ENCODE assay signal across 8 cellular contexts in genomic region chr5:147234825-147235635, GRCh38. TPM values are rescaled to one million over a fixed set of nuclear protein-coding genes. Genes with fewer than 3 reads are reported as not detected.
DNase-seq lines count a peak whose midpoint lies in the region; ATAC-seq, FAIRE-seq and TF ChIP-seq lines count a peak whose summit lies in the region.

Gene STK32A (plus strand): TSS chr5:147235026. CDS start chr5:147239635, 4,609 bp downstream.

- no peak for FAIRE-seq in GM12892 (lab: Jason Lieb, UNC)

- H3K4me1 ChIP-seq in Panc1 (ENCODE audit: control insufficient read depth, insufficient read depth, low read length) = no peaks in the 10 kb centered on the region
- peaks cover 4 to 7% of the 10 kb centered on the region in 2 donors for H3K4me1 ChIP-seq in muscle layer of duodenum (ENCODE audit: control insufficient read depth in 1 of 2, insufficient read depth in 2 of 2, low read length in 2 of 2)

- no TSS peak for BruUV-seq in Panc1 (replicated peaks; lab: Mats Ljungman, UMichigan)

- in situ Hi-C loops in Panc1 (cut with HindIII; ENCODE audit: low pct_unique_long_range_greater_than_20kb, low sequenced_read_pairs) = no loop called here

- DNase-seq in HFF-Myc (ENCODE audit: extremely low read depth, low read depth) (no peak), Panc1 (ENCODE audit: low read depth, low spot score) (no peak), NCI-H1048 (lab: John Stamatoyannopoulos, UW) (no peak), GM12892 (ENCODE audit: insufficient read length) (no peak)
- DNase-seq in stimulated activated naive CD4-positive, alpha-beta T cell treated with Interleukin-2 at 50 U/mL for 16 hours (lab: John Stamatoyannopoulos, UW) = no peak

- H3K9me3 ChIP-seq in Panc1 (ENCODE audit: control insufficient read depth, insufficient read depth, low read depth, low read length) (no peaks in the 10 kb centered on the region), muscle layer of duodenum (ENCODE audit: control insufficient read depth in 1 of 2, low read length in 2 of 2) (no peaks in the 10 kb centered on the region)

- intact Hi-C loops in Panc1 (cut with micrococcal nuclease; ENCODE audit: unreplicated experiment) = no loop called here

- ATAC-seq in Panc1 (peak; percentile 72), esophagus mucosa (peak; percentile 73), GM21576 (IDR thresholded peaks at IDR 0.05; ENCODE audit: unreplicated experiment) (no peak)

- TF ChIP-seq POLR2A in GM12892 (IDR thresholded peaks at IDR 0.05; ENCODE audit: low read depth, low read length) = no peak

- H3K27me3 ChIP-seq in Panc1 (ENCODE audit: control insufficient read depth, insufficient read depth, low read length) (peaks cover 25% of the 10 kb centered on the region), muscle layer of duodenum (ENCODE audit: low read depth, low read length) (no peaks in the 10 kb centered on the region)

- H3K4me3 ChIP-seq in HFF-Myc (replicated peaks; ENCODE audit: low read depth, low read length) = peak within 1 kb of the TSS; percentile 18
- peak within 1 kb of the TSS; percentile 37 to 40 for H3K4me3 ChIP-seq in Panc1 (ENCODE audit: low read depth in 2 of 2, low read length in 2 of 2)
- H3K4me3 ChIP-seq in muscle layer of duodenum (ENCODE audit: low read depth in 1 of 2, low read length in 2 of 2) = peak within 1 kb of the TSS; percentile 49 to 64

- TF ChIP-seq CTCF in HFF-Myc (IDR thresholded peaks at IDR 0.05; ENCODE audit: low read depth, low read length, missing control alignments) (no peak), Panc1 (IDR thresholded peaks at IDR 0.05) (no peak)

- CTCF ChIA-PET in Panc1 (lab: Charles Lee) = no interaction called here

- POLR2A ChIA-PET in Panc1 (lab: Charles Lee) = no interaction called here

- H3K36me3 ChIP-seq in Panc1 (ENCODE audit: control insufficient read depth, insufficient read depth, low read length) (no peaks in the 10 kb centered on the region), muscle layer of duodenum (ENCODE audit: control insufficient read depth in 1 of 2, insufficient read depth in 2 of 2, low read length in 2 of 2) (no peaks in the 10 kb centered on the region)

- H3K27ac ChIP-seq in Panc1 (ENCODE audit: low read length) (no peak within 1 kb of the TSS), muscle layer of duodenum (ENCODE audit: low read length) (no peak within 1 kb of the TSS)

RNA-seq across cellular contexts. Expression of gene STK32A, which starts in this region (rescaled TPM):
- not detected for total RNA-seq in Panc1 (2021; ENCODE audit: unreplicated experiment)
- polyA plus RNA-seq in Panc1 (2012; ENCODE audit: insufficient read length) = not detected
- total RNA-seq in esophagus mucosa = 0.04 TPM
- polyA plus RNA-seq in GM12892 (2012; ENCODE audit: missing spikeins) = not detected

Comparison
In these comparisons a context has a peak if more than half of its experiments do, and no peak if none do; other contexts are left out.
1. Peak in ATAC-seq and H3K4me3 ChIP-seq in Panc1; RNA of the gene not detected or under 1 TPM.
2. Peak in ATAC-seq in esophagus mucosa; RNA of the gene not detected or under 1 TPM.